ENCODE assay signal across 34 cellular contexts in the genomic region with DNA sequence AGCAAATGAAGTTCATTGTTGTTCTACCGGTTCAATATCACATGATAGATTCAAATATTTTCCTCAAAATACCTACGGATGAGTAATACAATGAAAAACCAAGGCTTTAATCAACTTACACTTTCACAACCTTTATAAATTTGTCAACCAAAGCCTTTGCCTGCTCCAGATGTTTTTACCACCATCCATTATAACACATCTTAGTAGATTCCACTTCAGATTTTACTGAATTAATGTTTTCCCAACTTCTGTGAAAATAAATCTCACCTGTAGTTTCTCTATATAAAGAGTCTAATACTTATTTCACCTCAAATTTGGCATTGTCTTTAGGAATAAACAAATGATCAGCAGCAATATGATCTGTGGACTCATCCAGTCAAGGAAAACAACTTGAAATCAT.
"Had no signal": no experiment of that assay in that cellular context is flagged by ENCODE, and none has a peak within 500 bp of the region (broad histone marks: within the 10 kb centered on the region; RNA-seq: fewer than 3 reads in every experiment).

No MANE protein-coding gene starts in this region.

- H3K9me3 ChIP-seq: colonic mucosa had no signal

- FAIRE-seq: endometrium, endothelial cell of umbilical vein had no signal

- H3K4me3 ChIP-seq: breast epithelium, cardiac muscle cell, colonic mucosa, esophagus squamous epithelium, gastroesophageal sphincter, heart right ventricle, hepatocyte had no signal

- DNase-seq: activated B cell treated with CpG ODN at 0.5 μM for 24 hours; activated CD4-positive, alpha-beta T cell treated with anti-CD3 and anti-CD28 coated beads for 48 hours; activated CD4-positive, alpha-beta T cell treated with anti-CD3 and anti-CD28 coated beads, Interleukin-2, amount 50 U/mL, for 1 hour; activated CD4-positive, alpha-beta T cell treated with anti-CD3 and anti-CD28 coated beads, Interleukin-2, amount 50 U/mL, for 48 hours; activated CD8-positive, alpha-beta memory T cell treated with anti-CD3 and anti-CD28 coated beads for 24 hours; activated CD8-positive, alpha-beta T cell treated with anti-CD3 and anti-CD28 coated beads for 36 hours; activated effector memory CD4-positive, alpha-beta T cell treated with Interleukin-2 at 50 U/mL for 16 hours; activated gamma-delta T cell treated with Interleukin-2 at 50 U/mL for 16 hours; activated naive CD4-positive, alpha-beta T cell treated with anti-CD3 and anti-CD28 coated beads, Interleukin-2, amount 50 U/mL, for 16 hours; activated naive CD4-positive, alpha-beta T cell treated with Interleukin-2 at 50 U/mL for 16 hours; activated T-cell treated with anti-CD3 and anti-CD28 coated beads, Interleukin-2, amount 50 U/mL, for 4 hours; amygdala; aorta; central memory CD4-positive, alpha-beta T cell; cerebellar nuclear complex; colonic mucosa; effector CD8-positive, alpha-beta T cell; esophagus squamous epithelium; foreskin melanocyte; heart right ventricle; T1000; WERI-Rb-1 had no signal

- H3K27me3 ChIP-seq: breast epithelium, cardiac muscle cell, colonic mucosa, gastroesophageal sphincter, heart right ventricle, hepatocyte had no signal

- H3K36me3 Mint-ChIP-seq: brain had no signal

- H3K27ac ChIP-seq: breast epithelium, cardiac muscle cell, colonic mucosa, epithelial cell of prostate, esophagus squamous epithelium, gastroesophageal sphincter, heart right ventricle, hepatocyte, WERI-Rb-1 had no signal

- H3K4me3 Mint-ChIP-seq: activated B cell treated with CpG ODN at 0.5 μM for 24 hours; activated CD8-positive, alpha-beta T cell treated with anti-CD3 and anti-CD28 coated beads for 36 hours; activated naive CD8-positive, alpha-beta T cell; activated T-cell treated with anti-CD3 and anti-CD28 coated beads, Interleukin-2, amount 50 U/mL, for 4 hours; activated T-helper 17 cell treated with anti-CD3 and anti-CD28 coated beads, Interleukin-2, amount 50 U/mL, for 72 hours; brain; T-helper 2 cell treated with Interferon-gamma antibody and Interleukin-4, amounts not matched to agents 5 μg/mL and 100 μg/mL, for 36 hours had no signal

- H3K36me3 ChIP-seq: breast epithelium, cardiac muscle cell, colonic mucosa, esophagus squamous epithelium, gastroesophageal sphincter, heart right ventricle, WERI-Rb-1 had no signal

- ATAC-seq: activated CD4-positive, CD25-positive, alpha-beta regulatory T cell treated with anti-CD3 and anti-CD28 coated beads, Interleukin-2, amount 50 U/mL, for 24 hours; activated CD8-positive, alpha-beta T cell treated with anti-CD3 and anti-CD28 coated beads for 36 hours; activated T-cell treated with anti-CD3 and anti-CD28 coated beads, Interleukin-2, amount 50 U/mL, for 4 hours; activated T-helper 17 cell treated with anti-CD3 and anti-CD28 coated beads, Interleukin-2, amount 50 U/mL, for 72 hours; gastroesophageal sphincter; heart right ventricle had no signal

- H3K4me2 ChIP-seq: hepatocyte had no signal

- H3K4me1 ChIP-seq: breast epithelium, colonic mucosa, esophagus squamous epithelium, gastroesophageal sphincter, heart right ventricle had no signal

- H2AFZ ChIP-seq: hepatocyte had no signal

- H3K27ac Mint-ChIP-seq: activated B cell treated with CpG ODN at 0.5 μM for 24 hours; activated CD8-positive, alpha-beta T cell treated with anti-CD3 and anti-CD28 coated beads for 36 hours; activated naive CD8-positive, alpha-beta T cell; activated T-helper 17 cell treated with anti-CD3 and anti-CD28 coated beads, Interleukin-2, amount 50 U/mL, for 72 hours; brain; T-helper 2 cell treated with Interferon-gamma antibody and Interleukin-4, amounts not matched to agents 5 μg/mL and 100 μg/mL, for 36 hours had no signal

- H3K79me2 ChIP-seq: hepatocyte had no signal

- H3K4me1 Mint-ChIP-seq: activated T-helper 17 cell treated with anti-CD3 and anti-CD28 coated beads, Interleukin-2, amount 50 U/mL, for 72 hours; brain had no signal
